In genomic region chr17:63345598-63345997, GRCh38 we compare ENCODE assay signal across 1 cellular context.
TF ChIP-seq lines count a peak whose summit lies in the region.

No MANE protein-coding gene starts in this region.

TF ChIP-seq in HepG2, 621 proteins besides CTCF, POLR2A, EP300 and RAD21 (continued from another document):
- no peak for TF ChIP-seq ZNF512B (CRISPR knock-in tag; IDR thresholded peaks at IDR 0.05; ENCODE audit: borderline replicate concordance)
- TF ChIP-seq ZSCAN9 (CRISPR knock-in tag; IDR thresholded peaks at IDR 0.05; ENCODE audit: borderline replicate concordance), result no peak
- TF ChIP-seq CREB1 (IDR thresholded peaks at IDR 0.05), result no peak
- no peak for TF ChIP-seq CREB1 (CRISPR knock-in tag; IDR thresholded peaks at IDR 0.05)
- no peak for TF ChIP-seq ATF1 (CRISPR knock-in tag; IDR thresholded peaks at IDR 0.05)
- TF ChIP-seq ZNF264 (CRISPR knock-in tag; IDR thresholded peaks at IDR 0.05), result no peak
- no peak for TF ChIP-seq ZNF367 (CRISPR knock-in tag; IDR thresholded peaks at IDR 0.05; ENCODE audit: borderline replicate concordance)
- TF ChIP-seq NR2F1 (CRISPR knock-in tag; IDR thresholded peaks at IDR 0.05), result no peak
- TF ChIP-seq MTA1 (CRISPR knock-in tag; IDR thresholded peaks at IDR 0.05; ENCODE audit: borderline replicate concordance), result no peak
- no peak for TF ChIP-seq CBFB (CRISPR knock-in tag; IDR thresholded peaks at IDR 0.05)
- TF ChIP-seq ARHGAP35 (CRISPR knock-in tag; IDR thresholded peaks at IDR 0.05; ENCODE audit: borderline replicate concordance), result no peak
